Comparison of ENCODE assay signal across 14 cellular contexts in the genomic region with DNA sequence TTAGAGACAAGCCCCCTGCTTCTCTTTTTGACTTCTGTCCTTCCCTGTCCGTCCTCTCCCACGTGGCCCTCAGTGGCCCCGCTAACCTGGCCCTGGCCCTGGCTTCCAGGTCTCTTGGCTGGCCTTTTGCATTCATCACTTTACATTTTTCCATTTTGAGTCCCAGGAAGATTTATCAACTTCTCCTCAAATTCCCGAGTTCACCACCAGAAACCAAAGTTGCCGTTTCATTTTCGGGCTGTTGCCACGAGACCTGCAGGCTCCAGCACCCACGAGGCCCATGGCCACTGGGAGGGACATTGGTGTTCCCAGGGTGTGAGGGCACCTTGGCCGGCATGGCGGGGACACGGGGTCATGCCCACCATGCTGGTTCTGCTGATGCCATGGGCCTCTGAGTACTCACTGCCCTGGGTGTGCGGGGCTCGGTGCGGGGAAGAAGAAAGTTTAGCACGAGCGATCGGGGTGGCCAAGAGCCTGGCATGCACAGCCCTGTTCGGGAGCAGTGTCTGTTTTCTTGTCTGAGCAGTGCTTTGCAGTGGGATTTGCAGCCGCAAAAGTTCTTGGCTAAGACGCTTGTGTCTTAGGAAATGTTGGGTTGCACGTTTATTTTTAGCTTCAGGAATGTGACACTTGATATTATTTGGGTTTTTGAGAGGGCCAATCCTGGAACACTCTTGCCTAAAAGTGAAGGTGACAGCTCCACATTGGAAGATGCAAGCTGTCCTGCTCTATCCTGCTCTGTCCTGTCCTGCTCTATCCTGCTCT. TPM values are rescaled to one million over a fixed set of nuclear protein-coding genes. Genes with fewer than 3 reads are reported as not detected.
DNase-seq lines count a peak whose midpoint lies in the region; ATAC-seq and TF ChIP-seq lines count a peak whose summit lies in the region.
"Had no signal": no experiment of that assay in that cellular context is flagged by ENCODE, and none has a peak within 500 bp of the region (broad histone marks: within the 10 kb centered on the region; RNA-seq: fewer than 3 reads in every experiment).

No MANE protein-coding gene starts in this region.

- H3K4me1 Mint-ChIP-seq in MCF 10A (ENCODE audit: insufficient read depth, unreplicated experiment) (no peaks in the 10 kb centered on the region), Calu3 (ENCODE audit: low read depth, unreplicated experiment) (peaks cover 7% of the 10 kb centered on the region)
- H3K4me1 Mint-ChIP-seq: activated naive CD8-positive, alpha-beta T cell treated with anti-CD3 and anti-CD28 coated beads for 36 hours had no signal

- H3K36me3 ChIP-seq in cardiac muscle cell = no peaks in the 10 kb centered on the region
- no peaks in the 10 kb centered on the region for H3K36me3 ChIP-seq in rectal smooth muscle tissue (ENCODE audit: control insufficient read depth, insufficient read depth, low read length)

- CTCF ChIA-PET in MCF 10A (lab: Yijun Ruan, JAX) (interaction anchor here (0.7 kb wide), 1 partner anchor 273 kb away, joined by 3 read pairs; no protein-coding TSS in a partner anchor), Calu3 (lab: Charles Lee) (no interaction called here)

- no peaks in the 10 kb centered on the region for H3K36me3 Mint-ChIP-seq in MCF 10A (ENCODE audit: insufficient read depth, unreplicated experiment)
- H3K36me3 Mint-ChIP-seq in Calu3 (ENCODE audit: insufficient read depth, unreplicated experiment) = no peaks in the 10 kb centered on the region
- H3K36me3 Mint-ChIP-seq: activated naive CD8-positive, alpha-beta T cell treated with anti-CD3 and anti-CD28 coated beads for 36 hours had no signal

- no peak for ATAC-seq in HG03565 (IDR thresholded peaks at IDR 0.05; ENCODE audit: unreplicated experiment)
- ATAC-seq: K562 had no signal

- DNase-seq in AG08395 (ENCODE audit: low spot score) (peak; percentile 78), MCF 10A (ENCODE audit: unreplicated experiment) (peak; percentile 18), cardiac muscle cell (ENCODE audit: low read depth in 1 of 2, low spot score in 1 of 2) (peak in 1 of 2 donors; percentile 89), NCI-H187 (lab: John Stamatoyannopoulos, UW) (no peak), glomerular visceral epithelial cell (ENCODE audit: extremely low spot score) (no peak), Calu3 (no peak)
- DNase-seq: activated CD4-positive, alpha-beta T cell treated with anti-CD3 and anti-CD28 coated beads, Interleukin-2, amount 50 U/mL, for 48 hours; activated naive CD8-positive, alpha-beta T cell treated with anti-CD3 and anti-CD28 coated beads for 36 hours; kidney glomerular epithelial cell; NCI-H1694 treated with DMSO at 0.1 percent for 48 hours had no signal

- no peaks in the 10 kb centered on the region for H3K9me3 ChIP-seq in cardiac muscle cell (ENCODE audit: low read depth)

- H3K9me3 Mint-ChIP-seq in MCF 10A (ENCODE audit: unreplicated experiment) = peaks cover 7% of the 10 kb centered on the region
- H3K9me3 Mint-ChIP-seq in Calu3 (ENCODE audit: low read depth, unreplicated experiment) = peaks cover 7% of the 10 kb centered on the region

- H3K27ac Mint-ChIP-seq in MCF 10A (ENCODE audit: low read depth, unreplicated experiment) (no peak overlapping the region), Calu3 (ENCODE audit: unreplicated experiment) (no peak overlapping the region)
- H3K27ac Mint-ChIP-seq: activated naive CD8-positive, alpha-beta T cell treated with anti-CD3 and anti-CD28 coated beads for 36 hours; progenitor cell of endocrine pancreas had no signal

- H3K4me1 ChIP-seq in cardiac muscle cell (ENCODE audit: low read depth) = peaks cover 29% of the 10 kb centered on the region
- peaks cover 8% of the 10 kb centered on the region for H3K4me1 ChIP-seq in rectal smooth muscle tissue (ENCODE audit: control insufficient read depth, insufficient read depth, low read length)

- H3K27ac ChIP-seq in cardiac muscle cell = peak overlapping the region; percentile 71
- H3K27ac ChIP-seq in rectal smooth muscle tissue (ENCODE audit: low read depth, low read length) = no peak overlapping the region

- intact Hi-C loops in MCF 10A (cut with micrococcal nuclease) (no loop called here), Calu3 (cut with micrococcal nuclease; ENCODE audit: unreplicated experiment) (no loop called here)

- POLR2A ChIA-PET in MCF 10A (lab: Yijun Ruan, JAX) = no interaction called here

- H3K27me3 ChIP-seq in cardiac muscle cell (no peaks in the 10 kb centered on the region), rectal smooth muscle tissue (ENCODE audit: control insufficient read depth, insufficient read depth, low read length) (no peaks in the 10 kb centered on the region)

- BruUV-seq in MCF 10A (replicated peaks; lab: Mats Ljungman, UMichigan) (no TSS peak), Calu3 (replicated peaks; lab: Mats Ljungman, UMichigan) (no TSS peak)

- H3K27me3 Mint-ChIP-seq in MCF 10A (ENCODE audit: insufficient read depth, unreplicated experiment) (peaks cover 14% of the 10 kb centered on the region), Calu3 (ENCODE audit: unreplicated experiment) (peaks cover 92% of the 10 kb centered on the region)

- TF ChIP-seq CTCF in MCF 10A (IDR thresholded peaks at IDR 0.05; ENCODE audit: unreplicated experiment) (no peak), cardiac muscle cell (IDR thresholded peaks at IDR 0.05; ENCODE audit: low read depth, low read length) (no peak), Calu3 (IDR thresholded peaks at IDR 0.05; ENCODE audit: unreplicated experiment) (no peak)

- H3K4me3 Mint-ChIP-seq in MCF 10A (ENCODE audit: unreplicated experiment) (no peak overlapping the region), Calu3 (ENCODE audit: low read depth, unreplicated experiment) (no peak overlapping the region)
- H3K4me3 Mint-ChIP-seq: activated naive CD8-positive, alpha-beta T cell treated with anti-CD3 and anti-CD28 coated beads for 36 hours had no signal

- H3K4me3 ChIP-seq in cardiac muscle cell (no peak overlapping the region), rectal smooth muscle tissue (ENCODE audit: low read length) (peak overlapping the region; percentile 10)
- H3K4me3 ChIP-seq: K562 had no signal

- H3K9ac ChIP-seq in rectal smooth muscle tissue (ENCODE audit: low read length) = no peak overlapping the region

RNA-seq across cellular contexts. Expression of gene ADARB1, which starts 40.4 kb away (rescaled TPM):
- total RNA-seq in MCF 10A (2022) (18.1 and 19.4 TPM in 2 replicates), cardiac muscle cell (10.7 and 14.0 TPM in 2 replicates), Calu3 (2022) (1.7 and 2.8 TPM in 2 replicates)
- 9.4 and 11.1 TPM in 2 replicates for polyA plus RNA-seq in cardiac muscle cell

Comparison
In these comparisons a context has a peak if more than half of its experiments do, and no peak if none do; other contexts are left out.
1. DNase-seq: peak in AG08395 (single experiment) and MCF 10A (single experiment); none in NCI-H187 (0 of 2), glomerular visceral epithelial cell (single experiment) and Calu3 (single experiment).